Comparison of ENCODE assay signal across 13 cellular contexts in the genomic region with DNA sequence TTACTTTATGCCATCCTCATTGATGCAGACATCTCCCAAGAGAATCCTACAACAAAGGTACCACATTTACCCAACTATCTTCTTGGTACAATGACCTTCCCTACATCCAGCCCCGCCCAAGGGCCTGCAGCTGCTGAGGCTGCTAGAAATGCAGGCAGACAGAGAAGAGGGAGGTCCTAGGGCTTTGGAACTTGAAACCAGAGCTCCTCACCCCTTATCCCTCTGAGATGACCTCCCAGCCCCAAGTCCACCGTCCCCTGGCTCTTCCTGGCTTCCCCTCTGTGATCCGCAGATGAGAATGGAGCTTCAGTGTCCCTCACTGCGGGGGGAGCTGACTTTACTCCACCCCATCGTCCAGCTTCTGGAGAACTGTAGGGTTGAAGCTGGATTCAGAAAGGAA. TPM values are rescaled to one million over a fixed set of nuclear protein-coding genes. Genes with fewer than 3 reads are reported as not detected.
DNase-seq lines count a peak whose midpoint lies in the region; TF ChIP-seq lines count a peak whose summit lies in the region.
"Had no signal": no experiment of that assay in that cellular context is flagged by ENCODE, and none has a peak within 500 bp of the region (broad histone marks: within the 10 kb centered on the region; RNA-seq: fewer than 3 reads in every experiment).

No MANE protein-coding gene starts in this region.

- H3K4me3 Mint-ChIP-seq in MCF 10A (ENCODE audit: unreplicated experiment), result no peak overlapping the region
- H3K4me3 Mint-ChIP-seq: stimulated activated naive B cell treated with anti-CD40 and anti-IgM and Interleukin-4, amounts not matched to agents 10 μg/mL and 1 μg/mL and 100 μg/mL, for 72 hours had no signal

- no peak for DNase-seq in breast epithelium (ENCODE audit: low spot score in 2 of 2)
- DNase-seq in MCF 10A (ENCODE audit: unreplicated experiment), result no peak
- DNase-seq in dorsolateral prefrontal cortex, result no peak
- DNase-seq in uterus, result no peak
- no peak for DNase-seq in activated T-cell treated with anti-CD3 and anti-CD28 coated beads for 4 hours
- no peak for DNase-seq in effector CD8-positive, alpha-beta T cell (lab: John Stamatoyannopoulos, UW)
- DNase-seq in HAP-1 (ENCODE audit: low spot score in 2 of 2), result no peak
- DNase-seq: activated CD4-positive, alpha-beta T cell treated with anti-CD3 and anti-CD28 coated beads for 4 hours; naive B cell; stimulated activated CD4-positive, alpha-beta T cell treated with anti-CD3 and anti-CD28 coated beads, Interleukin-2, amount 100 ng/mL, for 24 hours; stimulated activated naive B cell treated with anti-CD40 and anti-IgM and Interleukin-4, amounts not matched to agents 10 μg/mL and 1 μg/mL and 100 μg/mL, for 72 hours had no signal

- in situ Hi-C loops in HAP-1 (cut with MboI; ENCODE audit: low sequenced_read_pairs), result no loop called here

- H3K27ac ChIP-seq in breast epithelium (peak overlapping the region; percentile 98 to 99), dorsolateral prefrontal cortex (peak overlapping the region in 36 of 59 donors; percentile 12 to 98 (median 92)), neutrophil (peak overlapping the region; percentile 97), uterus (peak overlapping the region; percentile 95 to 97)

- POLR2A ChIA-PET in MCF 10A (lab: Yijun Ruan, JAX), result interaction anchor here (0.5 to 24.1 kb wide), 9 partner anchors 8 to 548 kb away, joined by 3 to 739 read pairs (median 4); partner anchors contain the start of genes LTBR and SCNN1A

- no peaks in the 10 kb centered on the region for H3K27me3 ChIP-seq in breast epithelium
- H3K27me3 ChIP-seq in dorsolateral prefrontal cortex, result peaks cover 0 to 3% (median 0%) of the 10 kb centered on the region in 45 donors
- H3K27me3 ChIP-seq in neutrophil, result no peaks in the 10 kb centered on the region
- no peaks in the 10 kb centered on the region for H3K27me3 ChIP-seq in uterus
- H3K27me3 ChIP-seq in HAP-1 (ENCODE audit: low read depth), result no peaks in the 10 kb centered on the region

- TF ChIP-seq POLR2A in breast epithelium (IDR thresholded peaks at IDR 0.05) (no peak), uterus (IDR thresholded peaks at IDR 0.05) (no peak)

- H3K4me3 ChIP-seq in breast epithelium, result no peak overlapping the region
- H3K4me3 ChIP-seq in dorsolateral prefrontal cortex, result no peak overlapping the region
- no peak overlapping the region for H3K4me3 ChIP-seq in neutrophil (ENCODE audit: low read depth in 1 of 2, low read length in 1 of 2)
- H3K4me3 ChIP-seq in uterus, result no peak overlapping the region
- H3K4me3 ChIP-seq in HAP-1, result no peak overlapping the region

- no peak overlapping the region for H3K27ac Mint-ChIP-seq in MCF 10A (ENCODE audit: low read depth, unreplicated experiment)
- H3K27ac Mint-ChIP-seq: stimulated activated naive B cell treated with anti-CD40 and anti-IgM and Interleukin-4, amounts not matched to agents 10 μg/mL and 1 μg/mL and 100 μg/mL, for 72 hours had no signal

- TF ChIP-seq CTCF in breast epithelium (IDR thresholded peaks at IDR 0.05), result no peak
- TF ChIP-seq CTCF in MCF 10A (IDR thresholded peaks at IDR 0.05; ENCODE audit: unreplicated experiment), result no peak
- TF ChIP-seq CTCF in dorsolateral prefrontal cortex (IDR thresholded peaks at IDR 0.05 in 54 of 56, conservative IDR thresholded peaks at IDR 0.05 in 2 of 56; ENCODE audit: low read depth in 1 of 56, partially characterized antibody in 56 of 56), result no peak
- no peak for TF ChIP-seq CTCF in neutrophil (IDR thresholded peaks at IDR 0.05)
- no peak for TF ChIP-seq CTCF in uterus (IDR thresholded peaks at IDR 0.05)

- intact Hi-C loops in breast epithelium (cut with DNase I; ENCODE audit: low total_unique reads) (no loop called here), MCF 10A (cut with micrococcal nuclease) (no loop called here), dorsolateral prefrontal cortex (cut with DNase I) (no loop called here), uterus (cut with DNase I; ENCODE audit: low total_unique reads) (no loop called here)

- H3K36me3 ChIP-seq in breast epithelium, result no peaks in the 10 kb centered on the region
- peaks cover 13% of the 10 kb centered on the region for H3K36me3 ChIP-seq in neutrophil
- H3K36me3 ChIP-seq in uterus, result no peaks in the 10 kb centered on the region
- no peaks in the 10 kb centered on the region for H3K36me3 ChIP-seq in HAP-1 (replicated peaks)

- BruUV-seq in MCF 10A (replicated peaks; lab: Mats Ljungman, UMichigan), result no TSS peak

- CTCF ChIA-PET in MCF 10A (lab: Yijun Ruan, JAX), result interaction anchor here (0.7 to 1.4 kb wide), 8 partner anchors 9 to 410 kb away, joined by 3 to 5 read pairs (median 3); no protein-coding TSS in a partner anchor

- H3K4me1 ChIP-seq in breast epithelium (peaks cover 9 to 29% of the 10 kb centered on the region in 2 donors), neutrophil (ENCODE audit: control insufficient read depth in 1 of 2, insufficient read depth in 1 of 2, low read depth in 1 of 2, low read length in 1 of 2) (peaks cover 62 to 81% of the 10 kb centered on the region in 2 experiments), uterus (peaks cover 14 to 28% of the 10 kb centered on the region in 2 donors), HAP-1 (peaks cover 14% of the 10 kb centered on the region)

- H3K27me3 Mint-ChIP-seq in MCF 10A (ENCODE audit: insufficient read depth, unreplicated experiment), result no peaks in the 10 kb centered on the region

- H3K9me3 ChIP-seq in breast epithelium (no peaks in the 10 kb centered on the region), neutrophil (no peaks in the 10 kb centered on the region), uterus (no peaks in the 10 kb centered on the region), HAP-1 (no peaks in the 10 kb centered on the region)

- H3K36me3 Mint-ChIP-seq in MCF 10A (ENCODE audit: insufficient read depth, unreplicated experiment), result peaks cover 55% of the 10 kb centered on the region
- H3K36me3 Mint-ChIP-seq: stimulated activated naive B cell treated with anti-CD40 and anti-IgM and Interleukin-4, amounts not matched to agents 10 μg/mL and 1 μg/mL and 100 μg/mL, for 72 hours had no signal

- H3K4me1 Mint-ChIP-seq in MCF 10A (ENCODE audit: insufficient read depth, unreplicated experiment), result peaks cover 44% of the 10 kb centered on the region

- H3K9me3 Mint-ChIP-seq in MCF 10A (ENCODE audit: unreplicated experiment), result no peaks in the 10 kb centered on the region

RNA-seq across cellular contexts. Expression of gene TNFRSF1A, which starts 1.6 kb away (rescaled TPM):
- total RNA-seq in breast epithelium, result 100 to 1,000 TPM; 232 to 256 (median 238) TPM
- total RNA-seq in MCF 10A (2022), result 103 and 110 TPM in 2 replicates
- 100 to 1,000 TPM in 1 of 120 experiments, 10 to 100 TPM in 119; 16.4 to 101 (median 39.3) TPM for total RNA-seq in dorsolateral prefrontal cortex
- total RNA-seq in uterus, result 100 to 1,000 TPM in 3 of 4 donors, 10 to 100 TPM in 1; 71.8 to 297 (median 174) TPM

RNA-seq across cellular contexts. Expression of gene SCNN1A, which starts 31.8 kb away (rescaled TPM):
- total RNA-seq in breast epithelium (100 to 1,000 TPM in 1 of 3 donors, 10 to 100 TPM in 1, 1 to 10 TPM in 1; 1.3 to 175 (median 93.7) TPM), MCF 10A (2022) (136 and 139 TPM in 2 replicates), dorsolateral prefrontal cortex (1 to 10 TPM in 24 of 120 experiments, under 1 TPM in 28, not detected in 68; 0.23 to 4.8 (median 0.89) TPM), uterus (10 to 100 TPM in 2 of 4 donors, 1 to 10 TPM in 2; 1.3 to 38.3 (median 7.3) TPM)

RNA-seq across cellular contexts. Expression of gene PLEKHG6, which starts 33.0 kb away (rescaled TPM):
- 10 to 100 TPM; 11.9 to 43.6 (median 42.4) TPM for total RNA-seq in breast epithelium
- not detected in 2 replicates for total RNA-seq in MCF 10A (2022)
- total RNA-seq in dorsolateral prefrontal cortex, result under 1 TPM in 1 of 120 experiments, not detected in 119; 0.39 TPM
- 1 to 10 TPM in 2 of 4 donors, under 1 TPM in 1, not detected in 1; 0.29 to 1.9 (median 1.7) TPM for total RNA-seq in uterus
- total RNA-seq: Daoy had no signal

RNA-seq across cellular contexts. Expression of gene LTBR, which starts 40.4 kb away (rescaled TPM):
- total RNA-seq in breast epithelium (100 to 1,000 TPM in 2 of 3 donors, 10 to 100 TPM in 1; 90.1 to 115 (median 108) TPM), MCF 10A (2022) (158 and 169 TPM in 2 replicates), dorsolateral prefrontal cortex (10 to 100 TPM in 100 of 120 experiments, 1 to 10 TPM in 20; 4.6 to 36.0 (median 16.2) TPM), uterus (100 to 1,000 TPM in 1 of 4 donors, 10 to 100 TPM in 3; 28.1 to 116 (median 83.5) TPM)

Comparison
In these comparisons a context has a peak if more than half of its experiments do, and no peak if none do; other contexts are left out.
1. RNA of gene PLEKHG6, which starts 33.0 kb away (total RNA-seq): 11.9 to 43.6 TPM in breast epithelium; 0.29 to 1.9 TPM in uterus, not detected in MCF 10A and 0.39 TPM in dorsolateral prefrontal cortex; every median in the first group is over 4 times any median in the second.
2. Peak in every context shown above with its lines, with median percentiles within 50 percentile points of each other: H3K27ac ChIP-seq.